Comparison of ENCODE assay signal across 31 cellular contexts in genomic region chr11:3382613-3383275, GRCh38. TPM values are rescaled to one million over a fixed set of nuclear protein-coding genes. Genes with fewer than 3 reads are reported as not detected.
DNase-seq lines count a peak whose midpoint lies in the region; ATAC-seq, FAIRE-seq and TF ChIP-seq lines count a peak whose summit lies in the region.
"Had no signal": no experiment of that assay in that cellular context is flagged by ENCODE, and none has a peak within 500 bp of the region (broad histone marks: within the 10 kb centered on the region; RNA-seq: fewer than 3 reads in every experiment).

No MANE protein-coding gene starts in this region.

- no peak overlapping the region for H4K8ac ChIP-seq in IMR-90 (ENCODE audit: low read depth in 2 of 2, low read length in 2 of 2)

- no peak for FAIRE-seq in GM19239 (lab: Jason Lieb, UNC)
- FAIRE-seq: G401.6, HTR-8/SVneo, TTC549 had no signal

- H3K9ac ChIP-seq in DND-41 (ENCODE audit: low read depth, low read length) (no peak overlapping the region), IMR-90 (ENCODE audit: low read depth, low read length) (no peak overlapping the region), adipocyte (ENCODE audit: low read length) (no peak overlapping the region)
- H3K9ac ChIP-seq: KMS-11 had no signal

- no peak overlapping the region for H3K23ac ChIP-seq in IMR-90 (ENCODE audit: low read depth, low read length)

- no peak overlapping the region for H3K27ac ChIP-seq in DND-41 (ENCODE audit: low read length)
- no peak overlapping the region for H3K27ac ChIP-seq in IMR-90 (ENCODE audit: insufficient read depth, low read length)
- H3K27ac ChIP-seq: brain microvascular endothelial cell, heart left ventricle, KMS-11, lower lobe of right lung, SK-N-MC had no signal

- WGBS in IMR-90 (ENCODE audit: extremely low coverage in 2 of 2, insufficient read length in 1 of 2), 2 experiments = no CpG with 5 or more reads among the region's 5 CpGs

- ATAC-seq in DND-41 (ENCODE audit: insufficient read depth, low read depth) (no peak), IMR-90 (ENCODE audit: low read depth) (no peak), GM19467 (IDR thresholded peaks at IDR 0.05; ENCODE audit: unreplicated experiment) (no peak)
- ATAC-seq: activated T-helper 17 cell treated with anti-CD3 and anti-CD28 coated beads, Interleukin-2, amount 50 U/mL, for 72 hours; heart left ventricle; lower lobe of right lung; naive thymus-derived CD8-positive, alpha-beta T cell had no signal

- no peak overlapping the region for H3K18ac ChIP-seq in IMR-90 (ENCODE audit: low read depth, low read length)

- no peak overlapping the region for H2AK9ac ChIP-seq in IMR-90 (replicated peaks; ENCODE audit: low read depth, low read length, poor library complexity)

- in situ Hi-C loops in IMR-90 (cut with MboI; ENCODE audit: low sequenced_read_pairs) = no loop called here

- TF ChIP-seq POLR2A in IMR-90 (IDR thresholded peaks at IDR 0.05; ENCODE audit: low read depth, low read length) = no peak

- no peak overlapping the region for H2BK5ac ChIP-seq in IMR-90 (ENCODE audit: low read depth, low read length, poor library complexity, severe bottlenecking)

- no peak overlapping the region for H3K4ac ChIP-seq in IMR-90 (ENCODE audit: low read depth, low read length)

- no peak overlapping the region for H2BK15ac ChIP-seq in IMR-90 (ENCODE audit: low read depth, low read length)

- intact Hi-C loops in IMR-90 (cut with micrococcal nuclease) = no loop called here

- H3K4me2 ChIP-seq in DND-41 (ENCODE audit: insufficient read depth, low read length) = no peak overlapping the region
- no peak overlapping the region for H3K4me2 ChIP-seq in IMR-90 (ENCODE audit: low read depth, low read length)
- H3K4me2 ChIP-seq: KMS-11 had no signal

- no peak overlapping the region for H3K14ac ChIP-seq in IMR-90 (replicated peaks; ENCODE audit: low read depth, low read length)

- no peak overlapping the region for H3K56ac ChIP-seq in IMR-90 (ENCODE audit: extremely low read depth, insufficient read depth, low read length)

- H3K36me3 ChIP-seq in DND-41 (ENCODE audit: insufficient read depth, low read length) (peaks cover under 1% of the 10 kb centered on the region; the same call in 1 of the 2 replicates), IMR-90 (ENCODE audit: control insufficient read depth, insufficient read depth, low read length) (no peaks in the 10 kb centered on the region), adipocyte (ENCODE audit: control insufficient read depth, insufficient read depth, low read length, severe bottlenecking) (peaks cover 26% of the 10 kb centered on the region)
- H3K36me3 ChIP-seq: lower lobe of right lung had no signal

- H4K20me1 ChIP-seq in DND-41 (ENCODE audit: insufficient read depth, low read length) (no peaks in the 10 kb centered on the region), IMR-90 (ENCODE audit: insufficient read depth, low read length) (no peaks in the 10 kb centered on the region)

- H2BK120ac ChIP-seq in IMR-90 (ENCODE audit: low read depth, low read length) = no peak overlapping the region

- no peak overlapping the region for H4K91ac ChIP-seq in IMR-90 (ENCODE audit: insufficient read depth, low read depth, low read length)

- CTCF ChIA-PET in IMR-90 (lab: Yijun Ruan, JAX) = no interaction called here

- H4K5ac ChIP-seq in IMR-90 (ENCODE audit: low read depth, low read length) = no peak overlapping the region

- no peak overlapping the region for H2AK5ac ChIP-seq in IMR-90 (ENCODE audit: low read depth, low read length)

- H3K4me3 ChIP-seq in DND-41 (ENCODE audit: low read depth in 1 of 2, low read length in 2 of 2) = no peak overlapping the region
- H3K4me3 ChIP-seq in IMR-90 (ENCODE audit: insufficient read depth, low read depth, low read length) = no peak overlapping the region
- H3K4me3 ChIP-seq in adipocyte (ENCODE audit: low read length) = peak overlapping the region; percentile 40
- H3K4me3 ChIP-seq: heart left ventricle, lower lobe of right lung, SK-N-MC had no signal

- no peak for TF ChIP-seq RAD21 in IMR-90 (IDR thresholded peaks at IDR 0.05; ENCODE audit: low read length)

- H3K79me2 ChIP-seq in DND-41 (ENCODE audit: insufficient read depth, low read length) = peaks cover 13% of the 10 kb centered on the region

- H2AFZ ChIP-seq in DND-41 (ENCODE audit: low read depth, low read length) (no peak overlapping the region), IMR-90 (replicated peaks; ENCODE audit: low read length, poor library complexity) (peak overlapping the region; percentile 21)

- dilution Hi-C loops in IMR-90 (cut with HindIII; ENCODE audit: low sequenced_read_pairs, unreplicated experiment) = no loop called here

- TF ChIP-seq CTCF in DND-41 (IDR thresholded peaks at IDR 0.05; ENCODE audit: borderline replicate concordance, extremely low read depth, low read length, poor library complexity, severe bottlenecking) (peak; percentile 26), IMR-90 (conservative IDR thresholded peaks at IDR 0.05; ENCODE audit: low read depth, low read length) (0 out of 2 replicates have a peak, but pooled peaks have one; percentile 1)

- DNase-seq in DND-41 (no peak), IMR-90 (no peak), adipocyte (ENCODE audit: low read depth) (no peak), kidney tubule cell (ENCODE audit: low spot score) (peak; percentile 23), GM19239 (ENCODE audit: insufficient read length, low spot score) (no peak), NCI-H1694 (lab: John Stamatoyannopoulos, UW) (no peak), ecto neural progenitor cell (ENCODE audit: low spot score) (no peak)
- DNase-seq: activated CD4-positive, alpha-beta memory T cell treated with anti-CD3 and anti-CD28 coated beads, Interleukin-2, amount 10 ng/mL, durations not matched to agents 7 days and 5 days; activated CD4-positive, CD25-positive, alpha-beta regulatory T cell treated with anti-CD3 and anti-CD28 coated beads, Interleukin-2, amount 50 U/mL, for 72 hours; activated CD8-positive, alpha-beta memory T cell treated with anti-CD3 and anti-CD28 coated beads, Interleukin-2, amount 50 U/mL, for 48 hours; activated naive CD4-positive, alpha-beta T cell treated with anti-CD3 and anti-CD28 coated beads, Interleukin-2, amount 10 ng/mL, durations not matched to agents 7 days and 5 days; brain microvascular endothelial cell; cerebellar nuclear complex; DMS153; foreskin melanocyte; heart left ventricle; lower lobe of right lung; MV-4-11; naive thymus-derived CD8-positive, alpha-beta T cell; NCI-H1436; NCI-H446 treated with DMSO at 0.1 percent for 48 hours; nucleus accumbens; stimulated activated CD4-positive, alpha-beta T cell treated with anti-CD3 and anti-CD28 coated beads, Interleukin-15, amount 100 ng/mL, for 24 hours; stimulated activated CD4-positive, alpha-beta T cell treated with anti-CD3 and anti-CD28 coated beads, Interleukin-4, amount 100 ng/mL, for 4 hours had no signal

- H2BK20ac ChIP-seq in IMR-90 (ENCODE audit: low read depth, low read length) = no peak overlapping the region

- no peaks in the 10 kb centered on the region for H3K9me3 ChIP-seq in DND-41 (ENCODE audit: insufficient read depth, low read length, severe bottlenecking)
- no peaks in the 10 kb centered on the region for H3K9me3 ChIP-seq in IMR-90 (ENCODE audit: control insufficient read depth, insufficient read depth, low read length)
- H3K9me3 ChIP-seq in adipocyte (ENCODE audit: control insufficient read depth, low read length) = no peaks in the 10 kb centered on the region
- H3K9me3 ChIP-seq: heart left ventricle, lower lobe of right lung had no signal

- peaks cover 4 to 6% of the 10 kb centered on the region in 2 experiments; a peak in 3 of 4 replicates for H3K79me1 ChIP-seq in IMR-90 (ENCODE audit: low read depth in 1 of 2, low read length in 2 of 2)

- no peaks in the 10 kb centered on the region for H3K9me1 ChIP-seq in IMR-90 (ENCODE audit: insufficient read depth, low read length)

- POLR2A ChIA-PET in IMR-90 (lab: Charles Lee; ENCODE audit: unreplicated experiment) = no interaction called here

- peaks cover 18% of the 10 kb centered on the region for H3K4me1 ChIP-seq in DND-41 (ENCODE audit: insufficient read depth, low read length)
- H3K4me1 ChIP-seq in IMR-90 (ENCODE audit: control insufficient read depth, insufficient read depth, low read length) = no peaks in the 10 kb centered on the region
- H3K4me1 ChIP-seq in adipocyte (ENCODE audit: control insufficient read depth, insufficient read depth, low read length) = peaks cover 32% of the 10 kb centered on the region

- no peaks in the 10 kb centered on the region for H3K27me3 ChIP-seq in DND-41 (ENCODE audit: insufficient read depth, low read length, poor library complexity)
- H3K27me3 ChIP-seq in IMR-90 (ENCODE audit: control insufficient read depth, insufficient read depth, low read length) = peaks cover 7% of the 10 kb centered on the region
- H3K27me3 ChIP-seq in adipocyte (replicated peaks; ENCODE audit: control insufficient read depth, insufficient read depth, low read length) = no peaks in the 10 kb centered on the region
- H3K27me3 ChIP-seq: brain microvascular endothelial cell had no signal

- BruUV-seq in IMR-90 (replicated peaks; lab: Mats Ljungman, UMichigan) = no TSS peak

TF ChIP-seq in IMR-90, 13 proteins besides CTCF, POLR2A, EP300 and RAD21:
- TF ChIP-seq MAZ (IDR thresholded peaks at IDR 0.05; ENCODE audit: borderline replicate concordance, low read depth, low read length) (no peak), SMC3 (IDR thresholded peaks at IDR 0.05; ENCODE audit: low read depth, low read length) (no peak), CHD1 (IDR thresholded peaks at IDR 0.05; ENCODE audit: low read depth, low read length) (no peak), MXI1 (IDR thresholded peaks at IDR 0.05; ENCODE audit: borderline replicate concordance, low read depth, low read length) (no peak), BHLHE40 (IDR thresholded peaks at IDR 0.05; ENCODE audit: low read depth, low read length) (no peak), NFE2L2 (IDR thresholded peaks at IDR 0.05; ENCODE audit: low read depth, low read length) (no peak), CEBPB (IDR thresholded peaks at IDR 0.05; ENCODE audit: low read depth, low read length) (no peak), RCOR1 (IDR thresholded peaks at IDR 0.05; ENCODE audit: insufficient replicate concordance, low read length) (no peak), MAFK (IDR thresholded peaks at IDR 0.05; ENCODE audit: low read depth, low read length) (no peak), FOS (IDR thresholded peaks at IDR 0.05; ENCODE audit: low read depth, low read length) (no peak)

RNA-seq across cellular contexts. Expression of gene ZNF195, which starts 3.8 kb away (rescaled TPM):
- total RNA-seq in IMR-90 (2012; rRNA removed) = 17.2 and 24.4 TPM in 2 replicates
- 8.7 and 10.2 TPM in 2 replicates for polyA plus RNA-seq in IMR-90 (2012; rRNA removed)
- polyA plus RNA-seq in IMR-90 (2012; cell fraction: cytosol; rRNA removed) = 3.2 and 4.1 TPM in 2 replicates
- 8.5 and 30.2 TPM in 2 replicates for polyA plus RNA-seq in IMR-90 (2012; cell fraction: nucleus; rRNA removed; ENCODE audit: low replicate concordance)
